In the genomic region with DNA sequence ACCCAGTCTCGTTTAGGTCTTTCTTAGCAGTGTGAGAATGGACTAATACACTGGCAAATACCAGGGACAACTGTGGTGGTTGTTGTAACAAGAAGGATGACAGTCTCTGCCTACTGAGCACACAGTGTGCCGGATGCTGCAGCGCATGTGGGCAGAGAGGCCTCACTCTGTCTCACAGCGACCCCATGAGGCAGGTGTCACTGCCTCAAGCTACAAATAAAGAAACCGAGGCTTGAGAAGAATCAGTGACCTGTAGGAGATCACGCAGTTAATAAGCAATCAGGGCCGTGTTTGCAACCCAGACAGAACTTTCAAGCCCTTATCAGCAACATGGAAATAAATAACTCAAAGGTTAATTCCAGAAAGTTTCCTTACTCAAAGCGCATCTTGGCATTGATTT, we compare ENCODE assay signal across 9 cellular contexts. TPM values are rescaled to one million over a fixed set of nuclear protein-coding genes. Genes with fewer than 3 reads are reported as not detected.
DNase-seq lines count a peak whose midpoint lies in the region; ATAC-seq, FAIRE-seq and TF ChIP-seq lines count a peak whose summit lies in the region.
"Had no signal": no experiment of that assay in that cellular context is flagged by ENCODE, and none has a peak within 500 bp of the region (broad histone marks: within the 10 kb centered on the region; RNA-seq: fewer than 3 reads in every experiment).

No MANE protein-coding gene starts in this region.

- no peaks in the 10 kb centered on the region for H3K4me1 ChIP-seq in GM23338 (ENCODE audit: insufficient read depth)
- peaks cover 8% of the 10 kb centered on the region for H3K4me1 ChIP-seq in cardiac muscle cell (ENCODE audit: low read depth)
- peaks cover 3 to 5% of the 10 kb centered on the region in 2 donors for H3K4me1 ChIP-seq in small intestine (ENCODE audit: control insufficient read depth in 2 of 2, insufficient read depth in 1 of 2, low read depth in 1 of 2, low read length in 1 of 2)

- H2AFZ ChIP-seq in GM23338: no peak overlapping the region

- 5 to 49% (median 22%) methylated on average over 8 of the region's 8 CpGs for WGBS in small intestine, 3 donors

- H3K4me3 Mint-ChIP-seq in GM23338: no peak overlapping the region
- H3K4me3 Mint-ChIP-seq: activated naive CD8-positive, alpha-beta T cell had no signal

- no peaks in the 10 kb centered on the region for H3K36me3 Mint-ChIP-seq in GM23338 (ENCODE audit: low read depth)
- H3K36me3 Mint-ChIP-seq: activated naive CD8-positive, alpha-beta T cell had no signal

- H3K27ac ChIP-seq in AG04450 (ENCODE audit: low read depth, low read length): no peak overlapping the region
- H3K27ac ChIP-seq in GM23338 (ENCODE audit: low read depth): no peak overlapping the region
- H3K27ac ChIP-seq in cardiac muscle cell: no peak overlapping the region
- no peak overlapping the region for H3K27ac ChIP-seq in small intestine (ENCODE audit: low read depth in 1 of 2, low read length in 1 of 2)

- H3F3A ChIP-seq in GM23338 (replicated peaks; ENCODE audit: low read depth): no peaks in the 10 kb centered on the region

- no peaks in the 10 kb centered on the region; the same call in 1 of the 2 replicates for H3K9me3 ChIP-seq in AG04450 (ENCODE audit: control insufficient read depth, insufficient read depth, low read length)
- H3K9me3 ChIP-seq in cardiac muscle cell (ENCODE audit: low read depth): no peaks in the 10 kb centered on the region
- no peaks in the 10 kb centered on the region for H3K9me3 ChIP-seq in small intestine (ENCODE audit: control insufficient read depth, low read depth)

- H3K36me3 ChIP-seq in GM23338 (ENCODE audit: insufficient read depth): no peaks in the 10 kb centered on the region
- no peaks in the 10 kb centered on the region for H3K36me3 ChIP-seq in cardiac muscle cell
- no peaks in the 10 kb centered on the region for H3K36me3 ChIP-seq in small intestine (ENCODE audit: control insufficient read depth in 2 of 2, insufficient read depth in 2 of 2, low read length in 2 of 2)

- H3K4me3 ChIP-seq in AG04450 (ENCODE audit: low read depth, low read length) (no peak overlapping the region), GM23338 (no peak overlapping the region), cardiac muscle cell (no peak overlapping the region), small intestine (ENCODE audit: low read depth in 1 of 2, low read length in 2 of 2) (no peak overlapping the region)

- H3K9me3 Mint-ChIP-seq in GM23338: peaks cover 3% of the 10 kb centered on the region; the same call in 1 of the 3 replicates

- no peaks in the 10 kb centered on the region for H3K27me3 ChIP-seq in AG04450 (ENCODE audit: control insufficient read depth, insufficient read depth, low read length)
- no peaks in the 10 kb centered on the region for H3K27me3 ChIP-seq in GM23338 (ENCODE audit: insufficient read depth)
- no peaks in the 10 kb centered on the region for H3K27me3 ChIP-seq in cardiac muscle cell
- H3K27me3 ChIP-seq in small intestine (ENCODE audit: control insufficient read depth in 2 of 2, insufficient read depth in 2 of 2, low read length in 2 of 2): no peaks in the 10 kb centered on the region

- DNase-seq in AG04450 (ENCODE audit: low read depth, low spot score) (no peak), GM23338 (ENCODE audit: low spot score) (peak; percentile 73), cardiac muscle cell (ENCODE audit: low read depth in 1 of 2, low spot score in 1 of 2) (peak; percentile 36 to 59), small intestine (peak; percentile 91)
- peak; percentile 41 to 48 for DNase-seq in activated CD4-positive, alpha-beta T cell treated with anti-CD3 and anti-CD28 coated beads, Interleukin-2, amount 50 U/mL, for 48 hours

- peaks cover 13% of the 10 kb centered on the region for H3K4me1 Mint-ChIP-seq in GM23338

- no peak overlapping the region for H3K27ac Mint-ChIP-seq in GM23338
- H3K27ac Mint-ChIP-seq: activated naive CD8-positive, alpha-beta T cell had no signal

- CTCF ChIA-PET in AG04450 (lab: Charles Lee): no interaction called here

- TF ChIP-seq CTCF in AG04450 (IDR thresholded peaks at IDR 0.05; ENCODE audit: low read depth, low read length) (peak; percentile 32), GM23338 (conservative IDR thresholded peaks at IDR 0.05; ENCODE audit: low read depth in 2 of 2) (peak; percentile 80 to 98), cardiac muscle cell (IDR thresholded peaks at IDR 0.05; ENCODE audit: low read depth, low read length) (peak; percentile 51)

- no peak for FAIRE-seq in small intestine (lab: Jason Lieb, UNC)

- H3K27me3 Mint-ChIP-seq in GM23338 (ENCODE audit: insufficient read depth, low read depth, poor library complexity): peaks cover 7% of the 10 kb centered on the region

- H3K4me2 ChIP-seq in GM23338: no peak overlapping the region

- POLR2A ChIA-PET in AG04450 (lab: Yijun Ruan, JAX): no interaction called here

- no peaks in the 10 kb centered on the region for H3K9me2 ChIP-seq in GM23338 (ENCODE audit: insufficient read depth)

- ATAC-seq in GM23338 (peak; percentile 90), GM18861 (IDR thresholded peaks at IDR 0.05; ENCODE audit: unreplicated experiment) (no peak), GM18520 (IDR thresholded peaks at IDR 0.05; ENCODE audit: unreplicated experiment) (no peak), GM21529 (IDR thresholded peaks at IDR 0.05; ENCODE audit: unreplicated experiment) (no peak)

- H3K79me2 ChIP-seq in GM23338 (replicated peaks; ENCODE audit: insufficient read depth): no peaks in the 10 kb centered on the region

- no peaks in the 10 kb centered on the region for H4K20me1 ChIP-seq in GM23338 (replicated peaks; ENCODE audit: insufficient read depth)

TF ChIP-seq in GM23338, 12 proteins besides CTCF, POLR2A, EP300 and RAD21 (continues in another document):
- TF ChIP-seq POLR2AphosphoS5 (IDR thresholded peaks at IDR 0.05; ENCODE audit: low read depth): no peak
- no peak for TF ChIP-seq CREB1 (CRISPR knock-in tag; IDR thresholded peaks at IDR 0.05; ENCODE audit: low read depth)
- TF ChIP-seq NANOG (IDR thresholded peaks at IDR 0.05; ENCODE audit: borderline replicate concordance): no peak
- TF ChIP-seq, protein P1, sequence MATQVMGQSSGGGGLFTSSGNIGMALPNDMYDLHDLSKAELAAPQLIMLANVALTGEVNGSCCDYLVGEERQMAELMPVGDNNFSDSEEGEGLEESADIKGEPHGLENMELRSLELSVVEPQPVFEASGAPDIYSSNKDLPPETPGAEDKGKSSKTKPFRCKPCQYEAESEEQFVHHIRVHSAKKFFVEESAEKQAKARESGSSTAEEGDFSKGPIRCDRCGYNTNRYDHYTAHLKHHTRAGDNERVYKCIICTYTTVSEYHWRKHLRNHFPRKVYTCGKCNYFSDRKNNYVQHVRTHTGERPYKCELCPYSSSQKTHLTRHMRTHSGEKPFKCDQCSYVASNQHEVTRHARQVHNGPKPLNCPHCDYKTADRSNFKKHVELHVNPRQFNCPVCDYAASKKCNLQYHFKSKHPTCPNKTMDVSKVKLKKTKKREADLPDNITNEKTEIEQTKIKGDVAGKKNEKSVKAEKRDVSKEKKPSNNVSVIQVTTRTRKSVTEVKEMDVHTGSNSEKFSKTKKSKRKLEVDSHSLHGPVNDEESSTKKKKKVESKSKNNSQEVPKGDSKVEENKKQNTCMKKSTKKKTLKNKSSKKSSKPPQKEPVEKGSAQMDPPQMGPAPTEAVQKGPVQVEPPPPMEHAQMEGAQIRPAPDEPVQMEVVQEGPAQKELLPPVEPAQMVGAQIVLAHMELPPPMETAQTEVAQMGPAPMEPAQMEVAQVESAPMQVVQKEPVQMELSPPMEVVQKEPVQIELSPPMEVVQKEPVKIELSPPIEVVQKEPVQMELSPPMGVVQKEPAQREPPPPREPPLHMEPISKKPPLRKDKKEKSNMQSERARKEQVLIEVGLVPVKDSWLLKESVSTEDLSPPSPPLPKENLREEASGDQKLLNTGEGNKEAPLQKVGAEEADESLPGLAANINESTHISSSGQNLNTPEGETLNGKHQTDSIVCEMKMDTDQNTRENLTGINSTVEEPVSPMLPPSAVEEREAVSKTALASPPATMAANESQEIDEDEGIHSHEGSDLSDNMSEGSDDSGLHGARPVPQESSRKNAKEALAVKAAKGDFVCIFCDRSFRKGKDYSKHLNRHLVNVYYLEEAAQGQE (IDR thresholded peaks at IDR 0.05; ENCODE audit: unreplicated experiment): no peak
- TF ChIP-seq STAT1 (IDR thresholded peaks at IDR 0.05; ENCODE audit: unreplicated experiment): no peak
- TF ChIP-seq ZNF114 (CRISPR knock-in tag; IDR thresholded peaks at IDR 0.05): no peak
- no peak for TF ChIP-seq JUNB (IDR thresholded peaks at IDR 0.05; ENCODE audit: unreplicated experiment)

RNA-seq across cellular contexts. Expression of gene GAS6, which starts 40.5 kb away (rescaled TPM):
- 356 and 455 TPM in 2 replicates for polyA plus RNA-seq in AG04450 (2011; rRNA removed)
- polyA minus RNA-seq in AG04450 (2011; rRNA and poly(A)+ RNA removed): 131 and 182 TPM in 2 replicates
- 18.0 and 21.2 TPM in 2 replicates for total RNA-seq in GM23338 (2014; rRNA removed; shearing (Covaris generic))
- 7.9 and 8.8 TPM in 2 replicates for polyA plus RNA-seq in GM23338 (2016; fragmentation: Nextera tagmentation; extraction: Ambion mirVana)
- total RNA-seq in cardiac muscle cell: 109 and 112 TPM in 2 replicates
- 91.8 and 120 TPM in 2 replicates for polyA plus RNA-seq in cardiac muscle cell
- 100 to 1,000 TPM in 2 of 3 donors, 10 to 100 TPM in 1; 69.2 to 136 (median 103) TPM for polyA plus RNA-seq in small intestine

Comparison
In these comparisons a context has a peak if more than half of its experiments do, and no peak if none do; other contexts are left out.
1. CTCF ChIP-seq: peak in every context shown above with its lines; median percentile 89 in GM23338; 51 in cardiac muscle cell; 32 in AG04450.